In the genomic region with DNA sequence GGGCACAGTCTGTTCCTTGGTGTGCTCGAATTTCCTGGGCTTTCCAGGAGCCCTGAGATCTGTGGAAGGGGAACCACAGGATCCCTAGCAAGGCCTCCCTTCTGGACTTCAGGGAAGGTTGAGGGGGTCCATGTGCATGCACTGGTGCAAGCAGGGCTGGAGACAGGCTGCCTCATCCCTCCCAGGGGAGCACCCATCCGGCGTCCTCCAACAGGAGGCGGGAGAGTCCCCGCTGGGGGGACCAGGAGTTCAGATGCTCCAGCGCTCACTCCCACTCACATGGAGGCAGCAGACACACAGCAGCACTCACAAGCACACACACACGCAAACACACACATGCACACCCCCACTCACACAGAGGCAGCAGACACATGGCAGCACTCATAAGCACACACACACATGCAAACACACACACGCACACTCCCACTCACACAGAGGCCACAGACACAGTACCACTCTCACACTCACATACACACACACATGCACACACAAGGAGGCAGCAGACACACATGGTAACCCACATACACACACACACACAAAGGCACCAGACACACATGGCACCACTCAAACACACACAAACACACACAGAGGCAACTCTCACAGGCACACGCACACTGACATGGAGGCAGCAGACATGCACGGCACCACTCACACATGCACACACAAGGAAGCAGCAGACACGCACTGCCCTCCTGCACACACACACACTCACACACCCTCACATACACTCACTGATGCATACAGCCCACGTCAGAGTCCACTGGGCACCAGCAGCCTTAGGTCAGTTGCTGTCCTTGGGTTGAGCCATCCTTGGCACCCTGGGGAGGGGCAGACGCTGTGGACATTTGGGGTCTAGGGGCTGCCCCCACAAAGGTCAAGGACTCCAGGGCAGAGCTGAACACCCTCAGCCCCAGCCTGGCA, we compare ENCODE assay signal across 1 cellular context.
TF ChIP-seq lines count a peak whose summit lies in the region.

No MANE protein-coding gene starts in this region.

TF ChIP-seq in GM23338, 12 proteins besides CTCF, POLR2A, EP300 and RAD21:
- TF ChIP-seq EZH2 (IDR thresholded peaks at IDR 0.05; ENCODE audit: low read depth, unreplicated experiment) (no peak), STAT1 (IDR thresholded peaks at IDR 0.05; ENCODE audit: unreplicated experiment) (no peak), ZNF331 (CRISPR knock-in tag; IDR thresholded peaks at IDR 0.05; ENCODE audit: low read depth) (no peak), EZH2phosphoT487 (IDR thresholded peaks at IDR 0.05; ENCODE audit: unreplicated experiment) (no peak), JUNB (IDR thresholded peaks at IDR 0.05; ENCODE audit: unreplicated experiment) (no peak), POLR2AphosphoS5 (IDR thresholded peaks at IDR 0.05; ENCODE audit: low read depth) (no peak)
- TF ChIP-seq, protein P1, sequence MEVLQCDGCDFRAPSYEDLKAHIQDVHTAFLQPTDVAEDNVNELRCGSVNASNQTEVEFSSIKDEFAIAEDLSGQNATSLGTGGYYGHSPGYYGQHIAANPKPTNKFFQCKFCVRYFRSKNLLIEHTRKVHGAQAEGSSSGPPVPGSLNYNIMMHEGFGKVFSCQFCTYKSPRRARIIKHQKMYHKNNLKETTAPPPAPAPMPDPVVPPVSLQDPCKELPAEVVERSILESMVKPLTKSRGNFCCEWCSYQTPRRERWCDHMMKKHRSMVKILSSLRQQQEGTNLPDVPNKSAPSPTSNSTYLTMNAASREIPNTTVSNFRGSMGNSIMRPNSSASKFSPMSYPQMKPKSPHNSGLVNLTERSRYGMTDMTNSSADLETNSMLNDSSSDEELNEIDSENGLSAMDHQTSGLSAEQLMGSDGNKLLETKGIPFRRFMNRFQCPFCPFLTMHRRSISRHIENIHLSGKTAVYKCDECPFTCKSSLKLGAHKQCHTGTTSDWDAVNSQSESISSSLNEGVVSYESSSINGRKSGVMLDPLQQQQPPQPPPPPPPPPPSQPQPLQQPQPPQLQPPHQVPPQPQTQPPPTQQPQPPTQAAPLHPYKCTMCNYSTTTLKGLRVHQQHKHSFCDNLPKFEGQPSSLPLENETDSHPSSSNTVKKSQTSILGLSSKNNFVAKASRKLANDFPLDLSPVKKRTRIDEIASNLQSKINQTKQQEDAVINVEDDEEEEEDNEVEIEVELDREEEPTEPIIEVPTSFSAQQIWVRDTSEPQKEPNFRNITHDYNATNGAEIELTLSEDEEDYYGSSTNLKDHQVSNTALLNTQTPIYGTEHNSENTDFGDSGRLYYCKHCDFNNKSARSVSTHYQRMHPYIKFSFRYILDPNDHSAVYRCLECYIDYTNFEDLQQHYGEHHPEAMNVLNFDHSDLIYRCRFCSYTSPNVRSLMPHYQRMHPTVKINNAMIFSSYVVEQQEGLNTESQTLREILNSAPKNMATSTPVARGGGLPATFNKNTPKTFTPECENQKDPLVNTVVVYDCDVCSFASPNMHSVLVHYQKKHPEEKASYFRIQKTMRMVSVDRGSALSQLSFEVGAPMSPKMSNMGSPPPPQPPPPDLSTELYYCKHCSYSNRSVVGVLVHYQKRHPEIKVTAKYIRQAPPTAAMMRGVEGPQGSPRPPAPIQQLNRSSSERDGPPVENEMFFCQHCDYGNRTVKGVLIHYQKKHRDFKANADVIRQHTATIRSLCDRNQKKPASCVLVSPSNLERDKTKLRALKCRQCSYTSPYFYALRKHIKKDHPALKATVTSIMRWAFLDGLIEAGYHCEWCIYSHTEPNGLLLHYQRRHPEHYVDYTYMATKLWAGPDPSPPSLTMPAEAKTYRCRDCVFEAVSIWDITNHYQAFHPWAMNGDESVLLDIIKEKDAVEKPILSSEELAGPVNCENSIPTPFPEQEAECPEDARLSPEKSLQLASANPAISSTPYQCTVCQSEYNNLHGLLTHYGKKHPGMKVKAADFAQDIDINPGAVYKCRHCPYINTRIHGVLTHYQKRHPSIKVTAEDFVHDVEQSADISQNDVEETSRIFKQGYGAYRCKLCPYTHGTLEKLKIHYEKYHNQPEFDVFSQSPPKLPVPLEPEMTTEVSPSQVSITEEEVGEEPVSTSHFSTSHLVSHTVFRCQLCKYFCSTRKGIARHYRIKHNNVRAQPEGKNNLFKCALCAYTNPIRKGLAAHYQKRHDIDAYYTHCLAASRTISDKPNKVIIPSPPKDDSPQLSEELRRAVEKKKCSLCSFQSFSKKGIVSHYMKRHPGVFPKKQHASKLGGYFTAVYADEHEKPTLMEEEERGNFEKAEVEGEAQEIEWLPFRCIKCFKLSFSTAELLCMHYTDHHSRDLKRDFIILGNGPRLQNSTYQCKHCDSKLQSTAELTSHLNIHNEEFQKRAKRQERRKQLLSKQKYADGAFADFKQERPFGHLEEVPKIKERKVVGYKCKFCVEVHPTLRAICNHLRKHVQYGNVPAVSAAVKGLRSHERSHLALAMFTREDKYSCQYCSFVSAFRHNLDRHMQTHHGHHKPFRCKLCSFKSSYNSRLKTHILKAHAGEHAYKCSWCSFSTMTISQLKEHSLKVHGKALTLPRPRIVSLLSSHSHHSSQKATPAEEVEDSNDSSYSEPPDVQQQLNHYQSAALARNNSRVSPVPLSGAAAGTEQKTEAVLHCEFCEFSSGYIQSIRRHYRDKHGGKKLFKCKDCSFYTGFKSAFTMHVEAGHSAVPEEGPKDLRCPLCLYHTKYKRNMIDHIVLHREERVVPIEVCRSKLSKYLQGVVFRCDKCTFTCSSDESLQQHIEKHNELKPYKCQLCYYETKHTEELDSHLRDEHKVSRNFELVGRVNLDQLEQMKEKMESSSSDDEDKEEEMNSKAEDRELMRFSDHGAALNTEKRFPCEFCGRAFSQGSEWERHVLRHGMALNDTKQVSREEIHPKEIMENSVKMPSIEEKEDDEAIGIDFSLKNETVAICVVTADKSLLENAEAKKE (CRISPR knock-in tag; IDR thresholded peaks at IDR 0.05), result no peak
- TF ChIP-seq, protein P2, sequence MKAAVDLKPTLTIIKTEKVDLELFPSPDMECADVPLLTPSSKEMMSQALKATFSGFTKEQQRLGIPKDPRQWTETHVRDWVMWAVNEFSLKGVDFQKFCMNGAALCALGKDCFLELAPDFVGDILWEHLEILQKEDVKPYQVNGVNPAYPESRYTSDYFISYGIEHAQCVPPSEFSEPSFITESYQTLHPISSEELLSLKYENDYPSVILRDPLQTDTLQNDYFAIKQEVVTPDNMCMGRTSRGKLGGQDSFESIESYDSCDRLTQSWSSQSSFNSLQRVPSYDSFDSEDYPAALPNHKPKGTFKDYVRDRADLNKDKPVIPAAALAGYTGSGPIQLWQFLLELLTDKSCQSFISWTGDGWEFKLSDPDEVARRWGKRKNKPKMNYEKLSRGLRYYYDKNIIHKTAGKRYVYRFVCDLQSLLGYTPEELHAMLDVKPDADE (IDR thresholded peaks at IDR 0.05), result no peak
- TF ChIP-seq, protein P3, sequence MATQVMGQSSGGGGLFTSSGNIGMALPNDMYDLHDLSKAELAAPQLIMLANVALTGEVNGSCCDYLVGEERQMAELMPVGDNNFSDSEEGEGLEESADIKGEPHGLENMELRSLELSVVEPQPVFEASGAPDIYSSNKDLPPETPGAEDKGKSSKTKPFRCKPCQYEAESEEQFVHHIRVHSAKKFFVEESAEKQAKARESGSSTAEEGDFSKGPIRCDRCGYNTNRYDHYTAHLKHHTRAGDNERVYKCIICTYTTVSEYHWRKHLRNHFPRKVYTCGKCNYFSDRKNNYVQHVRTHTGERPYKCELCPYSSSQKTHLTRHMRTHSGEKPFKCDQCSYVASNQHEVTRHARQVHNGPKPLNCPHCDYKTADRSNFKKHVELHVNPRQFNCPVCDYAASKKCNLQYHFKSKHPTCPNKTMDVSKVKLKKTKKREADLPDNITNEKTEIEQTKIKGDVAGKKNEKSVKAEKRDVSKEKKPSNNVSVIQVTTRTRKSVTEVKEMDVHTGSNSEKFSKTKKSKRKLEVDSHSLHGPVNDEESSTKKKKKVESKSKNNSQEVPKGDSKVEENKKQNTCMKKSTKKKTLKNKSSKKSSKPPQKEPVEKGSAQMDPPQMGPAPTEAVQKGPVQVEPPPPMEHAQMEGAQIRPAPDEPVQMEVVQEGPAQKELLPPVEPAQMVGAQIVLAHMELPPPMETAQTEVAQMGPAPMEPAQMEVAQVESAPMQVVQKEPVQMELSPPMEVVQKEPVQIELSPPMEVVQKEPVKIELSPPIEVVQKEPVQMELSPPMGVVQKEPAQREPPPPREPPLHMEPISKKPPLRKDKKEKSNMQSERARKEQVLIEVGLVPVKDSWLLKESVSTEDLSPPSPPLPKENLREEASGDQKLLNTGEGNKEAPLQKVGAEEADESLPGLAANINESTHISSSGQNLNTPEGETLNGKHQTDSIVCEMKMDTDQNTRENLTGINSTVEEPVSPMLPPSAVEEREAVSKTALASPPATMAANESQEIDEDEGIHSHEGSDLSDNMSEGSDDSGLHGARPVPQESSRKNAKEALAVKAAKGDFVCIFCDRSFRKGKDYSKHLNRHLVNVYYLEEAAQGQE (IDR thresholded peaks at IDR 0.05; ENCODE audit: unreplicated experiment), result no peak
TF ChIP-seq in GM23338: peak in this region for 0.
